ENCODE assay signal across 23 cellular contexts in the genomic region with DNA sequence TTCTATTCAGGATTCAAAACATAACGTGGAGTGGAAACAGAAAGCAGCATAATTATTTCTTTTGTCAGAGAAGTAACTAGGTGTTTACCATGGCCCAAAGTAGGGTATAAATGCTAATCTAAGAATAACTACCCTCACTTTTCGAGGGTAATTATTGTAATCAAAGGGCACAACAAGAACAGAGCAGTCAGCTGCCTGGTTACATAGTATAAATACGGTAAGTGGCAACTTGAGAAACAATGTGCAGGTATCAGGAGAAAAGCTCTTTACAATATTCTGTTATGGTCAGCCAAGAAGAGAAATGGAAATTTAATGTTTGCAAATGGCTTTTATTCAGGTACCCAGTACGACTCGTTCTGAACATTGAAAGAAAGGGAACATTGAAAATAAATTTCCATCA.
DNase-seq lines count a peak whose midpoint lies in the region; ATAC-seq, FAIRE-seq and TF ChIP-seq lines count a peak whose summit lies in the region.
"Had no signal": no experiment of that assay in that cellular context is flagged by ENCODE, and none has a peak within 500 bp of the region (broad histone marks: within the 10 kb centered on the region; RNA-seq: fewer than 3 reads in every experiment).

No MANE protein-coding gene starts in this region.

- intact Hi-C loops in HepG2 (cut with micrococcal nuclease; ENCODE audit: unreplicated experiment) (no loop called here), right lobe of liver (cut with DNase I) (no loop called here), esophagus muscularis mucosa (cut with DNase I) (no loop called here)

- no peak overlapping the region for H3K27ac ChIP-seq in HepG2 (ENCODE audit: extremely low read length, insufficient read depth, low read length)
- no peak overlapping the region for H3K27ac ChIP-seq in right lobe of liver
- no peak overlapping the region for H3K27ac ChIP-seq in esophagus muscularis mucosa (replicated peaks in 1 of 4)
- H3K27ac ChIP-seq: 22Rv1, BLaER1, C4-2B, GM23248 had no signal

- no peak overlapping the region for H3K9ac ChIP-seq in HepG2 (ENCODE audit: insufficient read depth, low read depth, low read length)
- H3K9ac ChIP-seq: BLaER1, GM23248 had no signal

- ATAC-seq in HepG2 (no peak), right lobe of liver (no peak)
- ATAC-seq: CD8-positive, alpha-beta T cell; GM12878; HCT116 had no signal

- H3K4me1 ChIP-seq in HepG2 (ENCODE audit: insufficient read depth, low read length), result no peaks in the 10 kb centered on the region
- no peaks in the 10 kb centered on the region for H3K4me1 ChIP-seq in right lobe of liver
- H3K4me1 ChIP-seq in esophagus muscularis mucosa, result no peaks in the 10 kb centered on the region
- H3K4me1 ChIP-seq: BLaER1, Caco-2 had no signal

- DNase-seq in NCI-H1105 treated with DMSO at 0.1 percent for 48 hours (lab: John Stamatoyannopoulos, UW) (peak; percentile 11), NCI-H1105 (lab: John Stamatoyannopoulos, UW) (no peak), HepG2 (ENCODE audit: low spot score) (no peak), right lobe of liver (no peak), NCI-H748 (lab: John Stamatoyannopoulos, UW; ENCODE audit: unreplicated experiment) (peak; percentile 70), esophagus muscularis mucosa (ENCODE audit: extremely low spot score) (peak; percentile 4), NCI-H2227 treated with DMSO at 0.1 percent for 48 hours (lab: John Stamatoyannopoulos, UW) (no peak), GM03348 (ENCODE audit: low spot score) (no peak)
- DNase-seq: Caco-2; CD4-positive, CD25-positive, alpha-beta regulatory T cell; CD8-positive, alpha-beta T cell; DMS153; DND-41; GM23248; H9 had no signal

- CTCF ChIA-PET in HepG2 (lab: Yijun Ruan, JAX; ENCODE audit: low intra/inter-chr PET ratio, low total read pairs), result no interaction called here

- H3K27me3 ChIP-seq in HepG2 (ENCODE audit: control insufficient read depth in 1 of 2, insufficient read depth in 2 of 2, low read length in 2 of 2) (no peaks in the 10 kb centered on the region), right lobe of liver (no peaks in the 10 kb centered on the region), esophagus muscularis mucosa (no peaks in the 10 kb centered on the region)
- H3K27me3 ChIP-seq: BLaER1 had no signal

- in situ Hi-C loops in HepG2 (cut with HindIII; ENCODE audit: extremely low pct_ligation_motif_present, low pct_unique_long_range_greater_than_20kb), result no loop called here

- H3K9me3 ChIP-seq in HepG2 (ENCODE audit: low read length), result no peaks in the 10 kb centered on the region
- H3K9me3 ChIP-seq in right lobe of liver, result no peaks in the 10 kb centered on the region
- H3K9me3 ChIP-seq in esophagus muscularis mucosa, result no peaks in the 10 kb centered on the region
- H3K9me3 ChIP-seq: BLaER1, Caco-2 had no signal

- WGBS in HepG2 (ENCODE audit: low lambda C conversion rate), result 1% methylated on average over 5 of the region's 5 CpGs
- WGBS in right lobe of liver (ENCODE audit: insufficient coverage, low coverage, low lambda C conversion rate, missing lambda C conversion rate), result 66% methylated on average over 5 of the region's 5 CpGs
- WGBS in esophagus muscularis mucosa, result 80% methylated on average over 5 of the region's 5 CpGs

- H3K36me3 ChIP-seq in HepG2 (replicated peaks in 1 of 2; ENCODE audit: control insufficient read depth in 1 of 2, insufficient read depth in 2 of 2, low read length in 2 of 2) (no peaks in the 10 kb centered on the region), right lobe of liver (no peaks in the 10 kb centered on the region), esophagus muscularis mucosa (no peaks in the 10 kb centered on the region)
- H3K36me3 ChIP-seq: BLaER1 had no signal

- no peak for TF ChIP-seq RAD21 in HepG2 (CRISPR knock-in tag; IDR thresholded peaks at IDR 0.05)

- TF ChIP-seq POLR2A in HepG2 (IDR thresholded peaks at IDR 0.05; ENCODE audit: insufficient read depth in 1 of 2, low read depth in 2 of 2, low read length in 2 of 2) (no peak), right lobe of liver (IDR thresholded peaks at IDR 0.05) (no peak), esophagus muscularis mucosa (IDR thresholded peaks at IDR 0.05; ENCODE audit: low read depth) (no peak)

- BruUV-seq in HepG2 (replicated peaks; lab: Mats Ljungman, UMichigan), result no TSS peak

- no peaks in the 10 kb centered on the region for H4K20me1 ChIP-seq in HepG2 (ENCODE audit: insufficient read depth, low read length)
- H4K20me1 ChIP-seq: BLaER1 had no signal

- no peak overlapping the region for H2AFZ ChIP-seq in HepG2 (ENCODE audit: low read length)
- H2AFZ ChIP-seq: GM23248 had no signal

- TF ChIP-seq CTCF in HepG2 (CRISPR knock-in tag; IDR thresholded peaks at IDR 0.05) (no peak), right lobe of liver (IDR thresholded peaks at IDR 0.05) (no peak), esophagus muscularis mucosa (IDR thresholded peaks at IDR 0.05) (no peak)

- H3K4me3 ChIP-seq in HepG2 (replicated peaks in 1 of 3; ENCODE audit: insufficient read depth in 1 of 3, low read depth in 2 of 3, low read length in 3 of 3) (no peak overlapping the region), right lobe of liver (no peak overlapping the region), esophagus muscularis mucosa (no peak overlapping the region)
- H3K4me3 ChIP-seq: BLaER1, GM12878, GM23248 had no signal

- no peak for FAIRE-seq in HepG2 (lab: Jason Lieb, UNC)
- FAIRE-seq: A204.1, G401.6, GM12878, GM19239 had no signal

- H3K79me2 ChIP-seq in HepG2 (ENCODE audit: insufficient read depth, low read length), result no peaks in the 10 kb centered on the region

- POLR2A ChIA-PET in HepG2 (lab: Yijun Ruan, JAX), result no interaction called here

- TF ChIP-seq EP300 in HepG2 (IDR thresholded peaks at IDR 0.05; ENCODE audit: low read depth in 2 of 2, low read length in 2 of 2) (no peak), HepG2 (CRISPR knock-in tag; IDR thresholded peaks at IDR 0.05; ENCODE audit: borderline replicate concordance) (no peak), esophagus muscularis mucosa (IDR thresholded peaks at IDR 0.05) (no peak)

- H3K4me2 ChIP-seq in HepG2 (ENCODE audit: low read depth, low read length), result no peak overlapping the region
- H3K4me2 ChIP-seq: BLaER1 had no signal

TF ChIP-seq in HepG2, 621 proteins besides CTCF, POLR2A, EP300 and RAD21:
- peak; percentile 90; the same call in 1 of the 2 replicates for TF ChIP-seq GZF1 (CRISPR knock-in tag; IDR thresholded peaks at IDR 0.05)
- no peak for TF ChIP-seq ATF2 (CRISPR knock-in tag; IDR thresholded peaks at IDR 0.05)

Comparison
In these comparisons a context has a peak if more than half of its experiments do, and no peak if none do; other contexts are left out.
1. DNase-seq: peak in NCI-H1105 treated with DMSO at 0.1 percent for 48 hours (single experiment), NCI-H748 (single experiment) and esophagus muscularis mucosa (single experiment); none in NCI-H1105 (single experiment), HepG2 (single experiment), right lobe of liver (0 of 3), NCI-H2227 treated with DMSO at 0.1 percent for 48 hours (single experiment) and GM03348 (single experiment).